2 cellular contexts compared by ENCODE assay signal in genomic region chr17:61237275-61237674, GRCh38.
TF ChIP-seq lines count a peak whose summit lies in the region.

No MANE protein-coding gene starts in this region.

TF ChIP-seq in IMR-90, 13 proteins besides CTCF, POLR2A, EP300 and RAD21:
- no peak for TF ChIP-seq ELK1 (IDR thresholded peaks at IDR 0.05; ENCODE audit: borderline replicate concordance, low read depth, low read length)
- no peak for TF ChIP-seq MAFK (IDR thresholded peaks at IDR 0.05; ENCODE audit: low read depth, low read length)

TF ChIP-seq in K562, 482 proteins besides CTCF, POLR2A, EP300 and RAD21:
- TF ChIP-seq RFX7 (CRISPR knock-in tag; IDR thresholded peaks at IDR 0.05) (no peak), ZNF584 (CRISPR knock-in tag; IDR thresholded peaks at IDR 0.05; ENCODE audit: low read depth) (no peak), DACH1 (IDR thresholded peaks at IDR 0.05; ENCODE audit: partially characterized antibody) (no peak), PRMT5 (CRISPR knock-in tag; IDR thresholded peaks at IDR 0.05) (no peak), CC2D1A (IDR thresholded peaks at IDR 0.05) (0 out of 2 replicates have a peak, but pooled peaks have one; percentile 25), ETV5 (CRISPR knock-in tag; IDR thresholded peaks at IDR 0.05; ENCODE audit: low read depth) (no peak), RUNX1 (IDR thresholded peaks at IDR 0.05; ENCODE audit: low read depth) (no peak), HSF4 (CRISPR knock-in tag; IDR thresholded peaks at IDR 0.05; ENCODE audit: borderline replicate concordance) (no peak), STAT5B (CRISPR knock-in tag; IDR thresholded peaks at IDR 0.05) (no peak), KDM1A (IDR thresholded peaks at IDR 0.05) (0 out of 4 replicates have a peak, but pooled peaks of 1 of the 2 experiments have one; percentile 15), MAFG (tag; conservative IDR thresholded peaks at IDR 0.05) (no peak)
